20 cellular contexts compared by ENCODE assay signal in the genomic region with DNA sequence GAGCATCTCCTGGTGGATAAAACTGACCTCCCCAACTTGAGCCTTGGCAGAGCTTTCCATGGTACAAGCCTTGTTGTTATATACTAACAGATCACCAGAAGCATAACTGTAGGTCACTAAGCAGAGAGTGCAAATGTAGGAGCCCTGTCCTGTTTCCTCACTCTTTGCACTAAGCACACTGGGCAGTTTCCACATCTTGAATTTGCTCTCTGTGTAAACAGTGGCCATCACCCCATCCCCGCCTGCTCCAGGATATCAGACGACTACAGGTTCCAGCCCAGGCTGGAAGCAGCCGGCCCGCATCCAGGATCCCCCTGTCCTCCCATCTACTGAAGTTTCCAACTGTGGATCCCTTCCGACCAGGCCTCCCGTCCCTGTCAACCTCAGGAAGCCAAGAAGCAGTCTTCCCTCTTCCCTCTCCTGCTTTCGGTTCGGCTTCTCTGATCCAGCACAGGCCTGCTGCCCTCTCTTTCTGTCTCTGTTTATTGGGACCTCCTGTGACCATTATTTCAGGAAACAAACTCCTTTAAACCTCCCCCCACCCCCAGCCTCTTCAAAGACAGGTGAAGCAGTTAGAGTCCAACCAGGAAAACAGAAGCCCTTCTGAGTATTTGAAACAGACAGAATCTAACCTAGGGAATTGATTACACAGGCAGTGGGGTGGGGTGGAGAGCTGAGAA. TPM values are rescaled to one million over a fixed set of nuclear protein-coding genes. Genes with fewer than 3 reads are reported as not detected.
DNase-seq lines count a peak whose midpoint lies in the region; ATAC-seq, FAIRE-seq and TF ChIP-seq lines count a peak whose summit lies in the region.
"Had no signal": no experiment of that assay in that cellular context is flagged by ENCODE, and none has a peak within 500 bp of the region (broad histone marks: within the 10 kb centered on the region; RNA-seq: fewer than 3 reads in every experiment).

No MANE protein-coding gene starts in this region.

- H3K36me3 Mint-ChIP-seq in GM23338 (ENCODE audit: low read depth), result peaks cover 12% of the 10 kb centered on the region
- H3K36me3 Mint-ChIP-seq in effector memory CD8-positive, alpha-beta T cell (ENCODE audit: insufficient read depth), result no peaks in the 10 kb centered on the region

- DNase-seq in GM23338 (ENCODE audit: low spot score) (no peak), kidney (peak; percentile 32), posterior vena cava (ENCODE audit: low spot score) (peak; percentile 62), activated T-cell treated with anti-CD3 and anti-CD28 coated beads for 4 hours (no peak), midbrain (lab: John Stamatoyannopoulos, UW) (no peak), small intestine (no peak)
- no peak for DNase-seq in effector memory CD8-positive, alpha-beta T cell
- DNase-seq: C1 segment of cervical spinal cord; CD8-positive, alpha-beta memory T cell; H9; NCI-H1092 treated with DMSO at 0.1 percent for 48 hours; NCI-H146; NCI-H524; NCI-H82; OCI-M1; SHP77 treated with DMSO at 0.1 percent for 48 hours; SK-N-SH had no signal

- TF ChIP-seq CTCF in GM23338 (conservative IDR thresholded peaks at IDR 0.05; ENCODE audit: low read depth in 2 of 2), result no peak
- TF ChIP-seq CTCF in kidney (IDR thresholded peaks at IDR 0.05; ENCODE audit: borderline replicate concordance, extremely low read depth, insufficient read depth), result no peak

- no peak overlapping the region for H3K27ac Mint-ChIP-seq in GM23338
- H3K27ac Mint-ChIP-seq in effector memory CD8-positive, alpha-beta T cell, result no peak overlapping the region
- H3K27ac Mint-ChIP-seq: CD8-positive, alpha-beta memory T cell had no signal

- H3K9ac ChIP-seq in BLaER1 (peak overlapping the region; percentile 20; the same call in 1 of the 2 replicates), kidney (ENCODE audit: low read length in 2 of 2) (no peak overlapping the region)
- H3K9ac ChIP-seq: SK-N-SH had no signal

- H3K9me3 ChIP-seq in BLaER1 (peaks cover 28% of the 10 kb centered on the region), kidney (ENCODE audit: control insufficient read depth in 1 of 2, low read length in 2 of 2) (peaks cover 0 to 3% of the 10 kb centered on the region in 2 donors), small intestine (ENCODE audit: control insufficient read depth, low read depth) (no peaks in the 10 kb centered on the region)
- H3K9me3 ChIP-seq: SK-N-SH had no signal

- H3K4me1 ChIP-seq in BLaER1 (peaks cover 53% of the 10 kb centered on the region), GM23338 (ENCODE audit: insufficient read depth) (peaks cover 4% of the 10 kb centered on the region), kidney (ENCODE audit: control insufficient read depth in 1 of 2, insufficient read depth in 1 of 2, low read depth in 1 of 2, low read length in 2 of 2) (no peaks in the 10 kb centered on the region), small intestine (ENCODE audit: control insufficient read depth in 2 of 2, insufficient read depth in 1 of 2, low read depth in 1 of 2, low read length in 1 of 2) (no peaks in the 10 kb centered on the region)

- no peaks in the 10 kb centered on the region for H3K27me3 ChIP-seq in BLaER1
- no peaks in the 10 kb centered on the region for H3K27me3 ChIP-seq in GM23338 (ENCODE audit: insufficient read depth)
- H3K27me3 ChIP-seq in small intestine (ENCODE audit: control insufficient read depth in 2 of 2, insufficient read depth in 2 of 2, low read length in 2 of 2), result peaks cover 0 to 23% of the 10 kb centered on the region in 2 donors

- H3K36me3 ChIP-seq in BLaER1 (no peaks in the 10 kb centered on the region), GM23338 (ENCODE audit: insufficient read depth) (0 out of 2 replicates have a peak, but pooled peaks cover 3% of the 10 kb centered on the region), kidney (ENCODE audit: control insufficient read depth in 1 of 2, insufficient read depth in 2 of 2, low read length in 2 of 2) (no peaks in the 10 kb centered on the region), small intestine (ENCODE audit: control insufficient read depth in 2 of 2, insufficient read depth in 2 of 2, low read length in 2 of 2) (no peaks in the 10 kb centered on the region)

- H3K79me2 ChIP-seq in GM23338 (replicated peaks; ENCODE audit: insufficient read depth), result no peaks in the 10 kb centered on the region

- 76 to 89% (median 77%) methylated on average over 8 of the region's 8 CpGs for WGBS in small intestine, 3 donors

- peaks cover 16% of the 10 kb centered on the region for H3K9me3 Mint-ChIP-seq in GM23338
- peaks cover 0 to 9% of the 10 kb centered on the region in 2 donors for H3K9me3 Mint-ChIP-seq in effector memory CD8-positive, alpha-beta T cell

- no peak for ATAC-seq in GM23338
- no peak for ATAC-seq in effector memory CD8-positive, alpha-beta T cell (replicated peaks)

- peak overlapping the region; percentile 68 for H3K27ac ChIP-seq in BLaER1
- no peak overlapping the region for H3K27ac ChIP-seq in GM23338 (ENCODE audit: low read depth)
- no peak overlapping the region for H3K27ac ChIP-seq in kidney (ENCODE audit: low read depth in 2 of 2, low read length in 2 of 2)
- H3K27ac ChIP-seq in small intestine (ENCODE audit: low read depth in 1 of 2, low read length in 1 of 2), result no peak overlapping the region

- peak overlapping the region; percentile 69; the same call in 1 of the 2 replicates for H2AFZ ChIP-seq in GM23338

- FAIRE-seq in kidney (lab: Jason Lieb, UNC) (no peak), small intestine (lab: Jason Lieb, UNC) (no peak)
- FAIRE-seq: D721Med had no signal

- intact Hi-C loops in kidney (cut with DNase I) (no loop called here), posterior vena cava (cut with DNase I) (no loop called here)

- no peaks in the 10 kb centered on the region for H3K9me2 ChIP-seq in GM23338 (ENCODE audit: insufficient read depth)
- H3K9me2 ChIP-seq: SK-N-SH had no signal

- H3K4me2 ChIP-seq in BLaER1 (peak overlapping the region; percentile 52), GM23338 (no peak overlapping the region)
- H3K4me2 ChIP-seq: SK-N-SH had no signal

- H4K20me1 ChIP-seq in BLaER1 (no peaks in the 10 kb centered on the region), GM23338 (replicated peaks; ENCODE audit: insufficient read depth) (no peaks in the 10 kb centered on the region)

- no peak overlapping the region for H3K4me3 ChIP-seq in BLaER1
- no peak overlapping the region for H3K4me3 ChIP-seq in GM23338
- no peak overlapping the region for H3K4me3 ChIP-seq in kidney (ENCODE audit: low read length in 2 of 2)
- H3K4me3 ChIP-seq in small intestine (ENCODE audit: low read depth in 1 of 2, low read length in 2 of 2), result no peak overlapping the region

- no peak overlapping the region; the same call in 2 of the 3 replicates for H3K4me3 Mint-ChIP-seq in GM23338
- no peak overlapping the region for H3K4me3 Mint-ChIP-seq in effector memory CD8-positive, alpha-beta T cell
- H3K4me3 Mint-ChIP-seq: CD8-positive, alpha-beta memory T cell; H9 had no signal

- H3K27me3 Mint-ChIP-seq in GM23338 (ENCODE audit: insufficient read depth, low read depth, poor library complexity), result peaks cover 16% of the 10 kb centered on the region
- peaks cover 97 to 100% of the 10 kb centered on the region in 2 donors for H3K27me3 Mint-ChIP-seq in effector memory CD8-positive, alpha-beta T cell

- peaks cover 15% of the 10 kb centered on the region for H3K4me1 Mint-ChIP-seq in GM23338
- peaks cover 0 to 5% of the 10 kb centered on the region in 2 donors for H3K4me1 Mint-ChIP-seq in effector memory CD8-positive, alpha-beta T cell (ENCODE audit: low read depth in 2 of 2)

- no peaks in the 10 kb centered on the region for H3F3A ChIP-seq in GM23338 (replicated peaks; ENCODE audit: low read depth)

TF ChIP-seq in GM23338, 12 proteins besides CTCF, POLR2A, EP300 and RAD21 (continues in another document):
- TF ChIP-seq ZNF114 (CRISPR knock-in tag; IDR thresholded peaks at IDR 0.05) (no peak), EZH2phosphoT487 (IDR thresholded peaks at IDR 0.05; ENCODE audit: unreplicated experiment) (no peak), ZNF331 (CRISPR knock-in tag; IDR thresholded peaks at IDR 0.05; ENCODE audit: low read depth) (no peak), STAT1 (IDR thresholded peaks at IDR 0.05; ENCODE audit: unreplicated experiment) (no peak)

RNA-seq across cellular contexts. Expression of gene CACNG4, which starts 22.6 kb away (rescaled TPM):
- total RNA-seq in GM23338 (2014; rRNA removed; shearing (Covaris generic)), result 4.0 and 4.1 TPM in 2 replicates
- polyA plus RNA-seq in GM23338 (2016; fragmentation: Nextera tagmentation; extraction: Ambion mirVana) (1.6 and 1.9 TPM in 2 replicates), kidney (ENCODE audit: insufficient read depth, low read depth, low replicate concordance) (0.26 TPM), small intestine (under 1 TPM in 2 of 3 donors, not detected in 1; 0.27 to 0.51 TPM)
- total RNA-seq in kidney (0.31 TPM), posterior vena cava (not detected)
- total RNA-seq: CD8-positive, alpha-beta memory T cell; LHCN-M2 had no signal
- polyA plus RNA-seq: CD8-positive, alpha-beta memory T cell had no signal

Comparison
In these comparisons a context has a peak if more than half of its experiments do, and no peak if none do; other contexts are left out.
1. DNase-seq: peak in kidney (single experiment) and posterior vena cava (single experiment); none in GM23338 (single experiment), effector memory CD8-positive, alpha-beta T cell (0 of 3), activated T-cell treated with anti-CD3 and anti-CD28 coated beads for 4 hours (single experiment), midbrain (single experiment) and small intestine (single experiment).